ENCODE assay signal across 15 cellular contexts in genomic region chr13:91162180-91162579, GRCh38.
A peak's percentile ranks its signal among the peaks of the same experiment; 100 is the strongest.
DNase-seq lines count a peak whose midpoint lies in the region; ATAC-seq and TF ChIP-seq lines count a peak whose summit lies in the region.
"Had no signal": no experiment of that assay in that cellular context is flagged by ENCODE, and none has a peak within 500 bp of the region (broad histone marks: within the 10 kb centered on the region; RNA-seq: fewer than 3 reads in every experiment).

No MANE protein-coding gene starts in this region.

- no peaks in the 10 kb centered on the region for H3F3A ChIP-seq in PC-3 (ENCODE audit: low read length, unreplicated experiment)

- no peaks in the 10 kb centered on the region for H3K27me3 Mint-ChIP-seq in Calu3 (ENCODE audit: unreplicated experiment)
- H3K27me3 Mint-ChIP-seq in CD14-positive monocyte (ENCODE audit: low read depth in 3 of 3), result peaks cover 2 to 8% (median 5%) of the 10 kb centered on the region in 3 donors

- DNase-seq in DND-41 (no peak), PC-3 (no peak), kidney epithelial cell (ENCODE audit: low read depth) (no peak), Calu3 (no peak), CD14-positive monocyte (ENCODE audit: low spot score) (no peak), erythroblast (lab: John Stamatoyannopoulos, UW) (no peak)
- DNase-seq in stimulated activated CD4-positive, alpha-beta T cell treated with anti-CD3 and anti-CD28 coated beads, Interleukin-2, amount 100 ng/mL, for 24 hours, result no peak
- DNase-seq: activated CD4-positive, alpha-beta memory T cell treated with anti-CD3 and anti-CD28 coated beads, Interleukin-2, amount 10 ng/mL, durations not matched to agents 7 days and 5 days; activated naive CD4-positive, alpha-beta T cell; central memory CD4-positive, alpha-beta T cell; HFFc6; Peyer's patch; stimulated activated CD4-positive, alpha-beta T cell treated with anti-CD3 and anti-CD28 coated beads, Interleukin-4, amount 100 ng/mL, for 24 hours; stimulated activated naive CD8-positive, alpha-beta T cell treated with anti-CD3 and anti-CD28 coated beads, Interleukin-15, Interleukin-2, amounts not matched to agents 100 U/mL and 50 U/mL, for 24 hours had no signal

- H3K9me2 ChIP-seq in PC-3 (replicated peaks; ENCODE audit: low read length), result no peaks in the 10 kb centered on the region

- H3K4me3 Mint-ChIP-seq in Calu3 (ENCODE audit: low read depth, unreplicated experiment), result no peak overlapping the region
- no peak overlapping the region for H3K4me3 Mint-ChIP-seq in CD14-positive monocyte
- H3K4me3 Mint-ChIP-seq: activated CD4-positive, alpha-beta memory T cell treated with anti-CD3 and anti-CD28 coated beads, Interleukin-2, amount 10 ng/mL, durations not matched to agents 7 days and 5 days; HFFc6 had no signal

- TF ChIP-seq CTCF in DND-41 (IDR thresholded peaks at IDR 0.05; ENCODE audit: borderline replicate concordance, extremely low read depth, low read length, poor library complexity, severe bottlenecking) (peak; percentile 45), PC-3 (conservative IDR thresholded peaks at IDR 0.05; ENCODE audit: low read depth, low read length) (peak; percentile 26; the same call in 1 of the 2 replicates), kidney epithelial cell (IDR thresholded peaks at IDR 0.05; ENCODE audit: insufficient read depth, low read length, poor library complexity, severe bottlenecking) (peak; percentile 16), Calu3 (IDR thresholded peaks at IDR 0.05; ENCODE audit: unreplicated experiment) (no peak), CD14-positive monocyte (IDR thresholded peaks at IDR 0.05) (no peak)

- intact Hi-C loops in PC-3 (cut with micrococcal nuclease), result no loop called here
- intact Hi-C loops in Calu3 (cut with micrococcal nuclease; ENCODE audit: unreplicated experiment), result loop anchor here (2.0 kb wide), 1 partner anchor 87 kb away; no protein-coding TSS in a partner anchor
- intact Hi-C loops in CD14-positive monocyte (cut with micrococcal nuclease), result no loop called here

- no peaks in the 10 kb centered on the region for H3K36me3 Mint-ChIP-seq in Calu3 (ENCODE audit: insufficient read depth, unreplicated experiment)
- H3K36me3 Mint-ChIP-seq in CD14-positive monocyte, result no peaks in the 10 kb centered on the region

- POLR2A ChIA-PET in PC-3 (lab: Charles Lee; ENCODE audit: unreplicated experiment), result no interaction called here

- H3K79me2 ChIP-seq in DND-41 (ENCODE audit: insufficient read depth, low read length) (no peaks in the 10 kb centered on the region), PC-3 (ENCODE audit: low read length) (no peaks in the 10 kb centered on the region)

- no peaks in the 10 kb centered on the region for H3K36me3 ChIP-seq in DND-41 (ENCODE audit: insufficient read depth, low read length)
- H3K36me3 ChIP-seq in PC-3 (ENCODE audit: low read depth, low read length), result no peaks in the 10 kb centered on the region
- no peaks in the 10 kb centered on the region for H3K36me3 ChIP-seq in kidney epithelial cell (ENCODE audit: control insufficient read depth, insufficient read depth, low read length)
- H3K36me3 ChIP-seq: Peyer's patch had no signal

- TF ChIP-seq POLR2A in erythroblast (IDR thresholded peaks at IDR 0.05; ENCODE audit: low read length), result no peak

- H3K4me2 ChIP-seq in DND-41 (ENCODE audit: insufficient read depth, low read length) (no peak overlapping the region), PC-3 (ENCODE audit: low read length) (no peak overlapping the region)

- H3K9me3 ChIP-seq in DND-41 (ENCODE audit: insufficient read depth, low read length, severe bottlenecking) (no peaks in the 10 kb centered on the region), PC-3 (ENCODE audit: low read length) (no peaks in the 10 kb centered on the region)
- H3K9me3 ChIP-seq: Peyer's patch had no signal

- H3K4me1 Mint-ChIP-seq in Calu3 (ENCODE audit: low read depth, unreplicated experiment), result no peaks in the 10 kb centered on the region
- peaks cover 7% of the 10 kb centered on the region for H3K4me1 Mint-ChIP-seq in CD14-positive monocyte
- H3K4me1 Mint-ChIP-seq: activated CD4-positive, alpha-beta memory T cell treated with anti-CD3 and anti-CD28 coated beads, Interleukin-2, amount 10 ng/mL, durations not matched to agents 7 days and 5 days had no signal

- H3K9me3 Mint-ChIP-seq in Calu3 (ENCODE audit: low read depth, unreplicated experiment) (no peaks in the 10 kb centered on the region), CD14-positive monocyte (peaks cover 0 to 2% (median 0%) of the 10 kb centered on the region in 7 donors)
- H3K9me3 Mint-ChIP-seq: activated CD4-positive, alpha-beta memory T cell treated with anti-CD3 and anti-CD28 coated beads, Interleukin-2, amount 10 ng/mL, durations not matched to agents 7 days and 5 days had no signal

- CTCF ChIA-PET in PC-3 (lab: Charles Lee) (interaction anchor here (1.0 kb wide), 1 partner anchor 86 kb away, joined by 3 read pairs; no protein-coding TSS in a partner anchor), Calu3 (lab: Charles Lee) (interaction anchor here (1.0 kb wide), 2 partner anchors 22 to 86 kb away, joined by 6 to 8 read pairs; no protein-coding TSS in a partner anchor)

- H4K20me1 ChIP-seq in DND-41 (ENCODE audit: insufficient read depth, low read length), result no peaks in the 10 kb centered on the region
- H4K20me1 ChIP-seq in PC-3 (ENCODE audit: low read length), result no peaks in the 10 kb centered on the region

- H2AFZ ChIP-seq in DND-41 (ENCODE audit: low read depth, low read length) (no peak overlapping the region), PC-3 (ENCODE audit: low read length) (no peak overlapping the region)

- H3K4me1 ChIP-seq in DND-41 (ENCODE audit: insufficient read depth, low read length) (no peaks in the 10 kb centered on the region), PC-3 (ENCODE audit: insufficient read depth, low read length) (no peaks in the 10 kb centered on the region)
- H3K4me1 ChIP-seq: Peyer's patch had no signal

- peaks cover 5% of the 10 kb centered on the region for H3K27me3 ChIP-seq in DND-41 (ENCODE audit: insufficient read depth, low read length, poor library complexity)
- H3K27me3 ChIP-seq in PC-3 (ENCODE audit: low read length), result peaks cover 17% of the 10 kb centered on the region; the same call in 1 of the 2 replicates
- no peaks in the 10 kb centered on the region for H3K27me3 ChIP-seq in kidney epithelial cell (ENCODE audit: control insufficient read depth, insufficient read depth, low read length)
- H3K27me3 ChIP-seq: Peyer's patch had no signal

- no TSS peak for BruUV-seq in PC-3 (replicated peaks; lab: Mats Ljungman, UMichigan)
- BruUV-seq in Calu3 (replicated peaks; lab: Mats Ljungman, UMichigan), result no TSS peak

- H3K27ac ChIP-seq in DND-41 (ENCODE audit: low read length) (no peak overlapping the region), PC-3 (ENCODE audit: low read length) (no peak overlapping the region)
- H3K27ac ChIP-seq: Peyer's patch had no signal

- peak; percentile 45; the same call in 1 of the 3 replicates for ATAC-seq in DND-41 (ENCODE audit: insufficient read depth, low read depth)
- ATAC-seq in GM21576 (IDR thresholded peaks at IDR 0.05; ENCODE audit: unreplicated experiment), result peak; percentile 52
- no peak for ATAC-seq in PC-3
- ATAC-seq: stimulated activated naive CD8-positive, alpha-beta T cell treated with anti-CD3 and anti-CD28 coated beads, Interleukin-15, Interleukin-2, amounts not matched to agents 100 U/mL and 50 U/mL, for 24 hours had no signal

- H3K4me3 ChIP-seq in DND-41 (ENCODE audit: low read depth in 1 of 2, low read length in 2 of 2) (no peak overlapping the region), PC-3 (ENCODE audit: low read length) (no peak overlapping the region), kidney epithelial cell (ENCODE audit: low read depth, low read length) (no peak overlapping the region)
- H3K4me3 ChIP-seq: Peyer's patch had no signal

- H3K9ac ChIP-seq in DND-41 (ENCODE audit: low read depth, low read length) (no peak overlapping the region), PC-3 (ENCODE audit: low read length) (no peak overlapping the region)

- H3K27ac Mint-ChIP-seq in Calu3 (ENCODE audit: unreplicated experiment), result no peak overlapping the region
- H3K27ac Mint-ChIP-seq in CD14-positive monocyte, result no peak overlapping the region
- H3K27ac Mint-ChIP-seq: activated CD4-positive, alpha-beta memory T cell treated with anti-CD3 and anti-CD28 coated beads, Interleukin-2, amount 10 ng/mL, durations not matched to agents 7 days and 5 days; HFFc6 had no signal

Comparison
In these comparisons a context has a peak if more than half of its experiments do, and no peak if none do; other contexts are left out.
1. CTCF ChIP-seq: peak in DND-41 (single experiment), PC-3 (single experiment) and kidney epithelial cell (single experiment); none in Calu3 (single experiment) and CD14-positive monocyte (single experiment).